ENCODE assay signal across 24 cellular contexts in genomic region chr15:29324746-29325145, GRCh38. TPM values are rescaled to one million over a fixed set of nuclear protein-coding genes. Genes with fewer than 3 reads are reported as not detected.
A peak's percentile ranks its signal among the peaks of the same experiment; 100 is the strongest.
DNase-seq lines count a peak whose midpoint lies in the region; ATAC-seq, FAIRE-seq and TF ChIP-seq lines count a peak whose summit lies in the region.
"Had no signal": no experiment of that assay in that cellular context is flagged by ENCODE, and none has a peak within 500 bp of the region (broad histone marks: within the 10 kb centered on the region; RNA-seq: fewer than 3 reads in every experiment).

No MANE protein-coding gene starts in this region.

- ATAC-seq in GM12878: peak; percentile 51
- ATAC-seq in right lobe of liver: no peak
- ATAC-seq: A549 had no signal

- no peak overlapping the region for H3K9ac ChIP-seq in GM12878 (ENCODE audit: control insufficient read depth, insufficient read depth, low read length)
- H3K9ac ChIP-seq: BLaER1 treated with 17β-estradiol and CSF1 and Interleukin-3, amounts not matched to agents 10 nM and 100 nM had no signal

- POLR2A ChIA-PET in AG04449 (lab: Yijun Ruan, JAX): no interaction called here
- POLR2A ChIA-PET in GM12878 (lab: Charles Lee): no interaction called here

- no TSS peak for BruUV-seq in GM12878 (replicated peaks; lab: Mats Ljungman, UMichigan)

- no peak for TF ChIP-seq RAD21 in GM12878 (IDR thresholded peaks at IDR 0.05; ENCODE audit: insufficient read depth, low read depth, low read length)

- TF ChIP-seq POLR2A in GM12878 (IDR thresholded peaks at IDR 0.05; ENCODE audit: low read depth, low read length): no peak
- TF ChIP-seq POLR2A in right lobe of liver (IDR thresholded peaks at IDR 0.05): no peak

- H3K4me3 ChIP-seq in AG04449 (ENCODE audit: low read depth, low read length): no peak overlapping the region
- no peak overlapping the region for H3K4me3 ChIP-seq in GM12865 (ENCODE audit: low read depth, low read length)
- no peak overlapping the region for H3K4me3 ChIP-seq in astrocyte of the cerebellum (ENCODE audit: low read depth, low read length)
- H3K4me3 ChIP-seq in GM12878: no peak overlapping the region
- no peak overlapping the region for H3K4me3 ChIP-seq in right lobe of liver
- H3K4me3 ChIP-seq: A549; BLaER1 treated with 17β-estradiol and CSF1 and Interleukin-3, amounts not matched to agents 10 nM and 100 nM; HAP-1 had no signal

- intact Hi-C loops in GM12878 (cut with micrococcal nuclease; ENCODE audit: unreplicated experiment) (loop anchor here (5.0 kb wide), 1 partner anchor 52 kb away; no protein-coding TSS in a partner anchor), posterior vena cava (cut with DNase I) (no loop called here), right lobe of liver (cut with DNase I) (no loop called here)

- no peaks in the 10 kb centered on the region for H4K20me1 ChIP-seq in GM12878 (ENCODE audit: control insufficient read depth, insufficient read depth)
- H4K20me1 ChIP-seq: BLaER1 treated with 17β-estradiol and CSF1 and Interleukin-3, amounts not matched to agents 10 nM and 100 nM had no signal

- H3K36me3 ChIP-seq in GM12878 (ENCODE audit: control insufficient read depth in 2 of 2, insufficient read depth in 2 of 2, low read length in 1 of 2) (no peaks in the 10 kb centered on the region), right lobe of liver (no peaks in the 10 kb centered on the region)
- H3K36me3 ChIP-seq: BE2C; BLaER1 treated with 17β-estradiol and CSF1 and Interleukin-3, amounts not matched to agents 10 nM and 100 nM; HAP-1 had no signal

- RAD21 ChIA-PET in GM12878 (lab: Charles Lee; ENCODE audit: unreplicated experiment): no interaction called here

- no peaks in the 10 kb centered on the region for H3K27me3 ChIP-seq in GM12878 (replicated peaks in 1 of 2; ENCODE audit: control insufficient read depth in 2 of 2, insufficient read depth in 2 of 2, low read length in 1 of 2)
- no peaks in the 10 kb centered on the region for H3K27me3 ChIP-seq in right lobe of liver
- H3K27me3 ChIP-seq: BE2C; BLaER1 treated with 17β-estradiol and CSF1 and Interleukin-3, amounts not matched to agents 10 nM and 100 nM had no signal

- FAIRE-seq in GM12878 (lab: Jason Lieb, UNC): no peak
- FAIRE-seq: GM18507, H54 had no signal

- CTCF ChIA-PET in AG04449 (lab: Yijun Ruan, JAX): no interaction called here
- CTCF ChIA-PET in GM12878 (lab: Yijun Ruan, JAX): no interaction called here

- no peak overlapping the region for H3K4me2 ChIP-seq in GM12878 (ENCODE audit: control insufficient read depth, insufficient read depth)
- H3K4me2 ChIP-seq: A549; BLaER1 treated with 17β-estradiol and CSF1 and Interleukin-3, amounts not matched to agents 10 nM and 100 nM had no signal

- H3K4me1 ChIP-seq in GM12878 (ENCODE audit: control insufficient read depth, insufficient read depth, low read length): no peaks in the 10 kb centered on the region
- H3K4me1 ChIP-seq in right lobe of liver: no peaks in the 10 kb centered on the region
- H3K4me1 ChIP-seq: A549, BE2C, HAP-1 had no signal

- H3K9me3 ChIP-seq in GM12878 (replicated peaks; ENCODE audit: control insufficient read depth, insufficient read depth, low read length): no peaks in the 10 kb centered on the region; the same call in none of the 3 replicates
- H3K9me3 ChIP-seq in right lobe of liver: peaks cover 0 to 17% (median 0%) of the 10 kb centered on the region in 4 donors
- H3K9me3 ChIP-seq: BE2C, HAP-1 had no signal

- in situ Hi-C loops in astrocyte of the cerebellum (cut with HindIII; ENCODE audit: low sequenced_read_pairs) (no loop called here), GM12878 (cut with MboI) (no loop called here)

- TF ChIP-seq CTCF in AG04449 (IDR thresholded peaks at IDR 0.05; ENCODE audit: insufficient read depth, low read length, missing control alignments) (no peak), GM12865 (IDR thresholded peaks at IDR 0.05; ENCODE audit: insufficient read depth, low read depth, low read length, missing control alignments) (no peak), astrocyte of the cerebellum (IDR thresholded peaks at IDR 0.05; ENCODE audit: low read depth, low read length, missing control alignments) (no peak), GM12878 (IDR thresholded peaks at IDR 0.05 in 2 of 3, conservative IDR thresholded peaks at IDR 0.05 in 1 of 3; ENCODE audit: control insufficient read depth in 2 of 3, extremely low read depth in 1 of 3, insufficient read depth in 1 of 3, low read depth in 3 of 3, low read length in 3 of 3) (no peak), right lobe of liver (IDR thresholded peaks at IDR 0.05) (no peak)

- WGBS in GM12878 (ENCODE audit: insufficient coverage, insufficient replicate concordance, low lambda C conversion rate, missing lambda C conversion rate): 0% methylated on average over 1 of the region's 1 CpG
- WGBS in right lobe of liver (ENCODE audit: insufficient coverage, low coverage, low lambda C conversion rate, missing lambda C conversion rate): 0% methylated on average over 1 of the region's 1 CpG

- H2AFZ ChIP-seq in GM12878 (ENCODE audit: control insufficient read depth, low read depth, low read length): no peak overlapping the region

- no peak for TF ChIP-seq EP300 in GM12878 (IDR thresholded peaks at IDR 0.05; ENCODE audit: borderline replicate concordance in 1 of 2, control insufficient read depth in 1 of 2, low read depth in 2 of 2, low read length in 2 of 2)

- SMC1A ChIA-PET in GM12878 (lab: Charles Lee; ENCODE audit: uncharacterized antibody, unreplicated experiment): no interaction called here

- no peaks in the 10 kb centered on the region for H3K79me2 ChIP-seq in GM12878 (ENCODE audit: control insufficient read depth, insufficient read depth, low read length)

- DNase-seq in AG04449 (ENCODE audit: low read depth, low spot score) (peak; percentile 52), GM12865 (ENCODE audit: low read depth) (peak; percentile 53), astrocyte of the cerebellum (ENCODE audit: low read depth) (peak; percentile 60), GM12878 (ENCODE audit: low read depth, low spot score) (no peak), posterior vena cava (ENCODE audit: low spot score) (no peak), NCI-H510A (lab: John Stamatoyannopoulos, UW) (no peak), right lobe of liver (no peak), D341Med (ENCODE audit: low spot score) (no peak)
- DNase-seq: 8988T; ACHN; AML-193; BE2C; CD4-positive, alpha-beta T cell; CD8-positive, alpha-beta memory T cell; DMS53; DMS79 treated with DMSO at 0.1 percent for 48 hours; GF-D8; GOT3; HFFc6 had no signal

- H3K27ac ChIP-seq in GM12878 (ENCODE audit: control insufficient read depth, insufficient read depth) (no peak overlapping the region), right lobe of liver (no peak overlapping the region)
- H3K27ac ChIP-seq: A549; BLaER1 treated with 17β-estradiol and CSF1 and Interleukin-3, amounts not matched to agents 10 nM and 100 nM had no signal

TF ChIP-seq in GM12878, 131 proteins besides CTCF, POLR2A, EP300 and RAD21 (continues in another document):
- TF ChIP-seq ZZZ3 (IDR thresholded peaks at IDR 0.05; ENCODE audit: control insufficient read depth, insufficient read length, low read depth): no peak
- TF ChIP-seq KAT2A (conservative IDR thresholded peaks at IDR 0.05; ENCODE audit: control insufficient read depth, low read depth, low read length): no peak
- TF ChIP-seq SMC3 (IDR thresholded peaks at IDR 0.05; ENCODE audit: borderline replicate concordance, low read length): no peak
- TF ChIP-seq ZNF687 (IDR thresholded peaks at IDR 0.05): no peak

RNA-seq across cellular contexts. Expression of gene NSMCE3, which starts 55.1 kb away (rescaled TPM):
- 19.4 and 19.6 TPM in 2 replicates for total RNA-seq in GM12878 (2013; cell fraction: nucleolus; rRNA removed)
- total RNA-seq in GM12878 (2014; rRNA removed): 23.6 and 27.1 TPM in 2 replicates
- 18.6 and 19.1 TPM in 2 replicates for total RNA-seq in GM12878 (2014; rRNA removed; fragmentation: Illumina TruSeq; extraction: Trizol)
- 17.5 and 17.8 TPM in 2 replicates for total RNA-seq in GM12878 (2021)
- polyA plus RNA-seq in GM12878 (2011; ENCODE audit: low read depth): 4.6 TPM
- 30.0 and 30.3 TPM in 2 replicates for polyA plus RNA-seq in GM12878 (2011; rRNA removed)
- 21.9 and 22.6 TPM in 2 replicates for polyA plus RNA-seq in GM12878 (2011; cell fraction: cytosol; rRNA removed)
- 14.8 and 16.3 TPM in 2 replicates for polyA plus RNA-seq in GM12878 (2011; cell fraction: nucleus; rRNA removed)
- 9.9 and 16.5 TPM in 2 replicates for polyA plus RNA-seq in GM12878 (2012)
- polyA plus RNA-seq in GM12878 (2014; fragmentation: Illumina TruSeq; extraction: Trizol): 18.4 and 23.3 TPM in 2 replicates
- polyA plus RNA-seq in GM12878 (2014; fragmentation: Nextera tagmentation; extraction: Ambion mirVana): 1 to 10 TPM; 3.7 to 7.0 TPM
- polyA plus RNA-seq in GM12878 (2014; rRNA removed): 20.5 and 23.3 TPM in 2 replicates
- polyA plus RNA-seq in GM12878 (2016; fragmentation: Nextera tagmentation; extraction: Ambion mirVana): 10 to 100 TPM; 19.4 to 22.1 TPM
- polyA minus RNA-seq in GM12878 (2011; rRNA and poly(A)+ RNA removed): 11.3 and 16.1 TPM in 2 replicates
- polyA minus RNA-seq in GM12878 (2011; cell fraction: cytosol; rRNA and poly(A)+ RNA removed): 7.8 and 8.6 TPM in 2 replicates
- polyA minus RNA-seq in GM12878 (2011; cell fraction: nucleus; rRNA and poly(A)+ RNA removed): 12.9 and 17.8 TPM in 2 replicates
- 1 to 10 TPM; 5.9 to 6.6 TPM for total RNA-seq in posterior vena cava
- 1 to 10 TPM; 2.2 to 4.4 (median 3.1) TPM for total RNA-seq in right lobe of liver

Comparison
In these comparisons a context has a peak if more than half of its experiments do, and no peak if none do; other contexts are left out.
1. DNase-seq: peak in AG04449 (single experiment), GM12865 (single experiment) and astrocyte of the cerebellum (single experiment); none in GM12878 (single experiment), posterior vena cava (single experiment), NCI-H510A (single experiment), right lobe of liver (0 of 3) and D341Med (single experiment).